Comparison of ENCODE assay signal across 18 cellular contexts in the genomic region with DNA sequence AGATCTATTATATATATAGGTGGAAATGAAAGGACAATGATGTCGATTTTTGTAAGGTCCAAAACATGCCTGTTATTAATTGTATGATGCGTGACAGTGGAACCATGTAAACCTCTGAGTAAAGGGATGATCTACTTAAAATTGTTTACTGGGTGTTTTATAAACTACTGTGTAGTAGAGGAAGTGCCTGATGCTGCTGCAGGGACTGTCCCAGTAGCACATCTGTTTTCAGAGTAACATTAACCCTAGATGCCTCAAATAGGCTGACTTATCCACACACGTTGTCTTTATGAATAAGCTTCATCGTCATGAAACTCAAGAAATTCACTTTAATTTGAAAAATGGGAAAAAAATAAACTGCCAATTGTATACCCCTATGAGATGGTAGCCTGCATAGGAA. TPM values are rescaled to one million over a fixed set of nuclear protein-coding genes. Genes with fewer than 3 reads are reported as not detected.
DNase-seq lines count a peak whose midpoint lies in the region; ATAC-seq, FAIRE-seq and TF ChIP-seq lines count a peak whose summit lies in the region.
"Had no signal": no experiment of that assay in that cellular context is flagged by ENCODE, and none has a peak within 500 bp of the region (broad histone marks: within the 10 kb centered on the region; RNA-seq: fewer than 3 reads in every experiment).

No MANE protein-coding gene starts in this region.

- H3K4me3 Mint-ChIP-seq in T-helper 1 cell treated with Interleukin-12 subunit alpha and Interleukin-12 subunit beta and Interleukin-4 antibody, amounts not matched to agents 30 μg/mL and 1 μg/mL, for 36 hours = peak overlapping the region; percentile 93
- H3K4me3 Mint-ChIP-seq in naive thymus-derived CD8-positive, alpha-beta T cell = peak overlapping the region; percentile 95 to 99 (median 96)
- H3K4me3 Mint-ChIP-seq: dendritic cell treated with granulocyte-macrophage colony-stimulating factor and Interleukin-4, amounts not matched to agents 40 ng/mL and 50 ng/mL, for 4 days had no signal

- FAIRE-seq in D721Med (lab: Jason Lieb, UNC) = no peak
- no peak for FAIRE-seq in H54 (lab: Jason Lieb, UNC)
- FAIRE-seq: frontal cortex, TTC549 had no signal

- H3K36me3 Mint-ChIP-seq in T-helper 1 cell treated with Interleukin-12 subunit alpha and Interleukin-12 subunit beta and Interleukin-4 antibody, amounts not matched to agents 30 μg/mL and 1 μg/mL, for 36 hours (ENCODE audit: low read depth) = peaks cover 14% of the 10 kb centered on the region
- H3K36me3 Mint-ChIP-seq in naive thymus-derived CD8-positive, alpha-beta T cell = peaks cover 8 to 12% (median 11%) of the 10 kb centered on the region in 3 donors

- H3K9me3 Mint-ChIP-seq in T-helper 1 cell treated with Interleukin-12 subunit alpha and Interleukin-12 subunit beta and Interleukin-4 antibody, amounts not matched to agents 30 μg/mL and 1 μg/mL, for 36 hours = no peaks in the 10 kb centered on the region
- no peaks in the 10 kb centered on the region for H3K9me3 Mint-ChIP-seq in naive thymus-derived CD8-positive, alpha-beta T cell
- H3K9me3 Mint-ChIP-seq: dendritic cell treated with granulocyte-macrophage colony-stimulating factor and Interleukin-4, amounts not matched to agents 40 ng/mL and 50 ng/mL, for 4 days; HFFc6 had no signal

- no peak for TF ChIP-seq CTCF in GM12864 (IDR thresholded peaks at IDR 0.05; ENCODE audit: low read depth, low read length, missing control alignments)
- TF ChIP-seq CTCF in D721Med (IDR thresholded peaks at IDR 0.05; ENCODE audit: insufficient read depth, missing control alignments) = no peak

- TF ChIP-seq POLR2A in H54 (IDR thresholded peaks at IDR 0.05; ENCODE audit: low read depth, low read length) = no peak

- peaks cover 55% of the 10 kb centered on the region for H3K4me1 Mint-ChIP-seq in T-helper 1 cell treated with Interleukin-12 subunit alpha and Interleukin-12 subunit beta and Interleukin-4 antibody, amounts not matched to agents 30 μg/mL and 1 μg/mL, for 36 hours (ENCODE audit: low read depth)
- peaks cover 25 to 63% (median 45%) of the 10 kb centered on the region in 4 donors for H3K4me1 Mint-ChIP-seq in naive thymus-derived CD8-positive, alpha-beta T cell

- H3K4me3 ChIP-seq in GM12864 (ENCODE audit: low read depth, low read length) = peak overlapping the region; percentile 67
- H3K4me3 ChIP-seq: psoas muscle had no signal

- no peaks in the 10 kb centered on the region for H3K27me3 Mint-ChIP-seq in T-helper 1 cell treated with Interleukin-12 subunit alpha and Interleukin-12 subunit beta and Interleukin-4 antibody, amounts not matched to agents 30 μg/mL and 1 μg/mL, for 36 hours (ENCODE audit: low read depth)
- H3K27me3 Mint-ChIP-seq in naive thymus-derived CD8-positive, alpha-beta T cell = peaks cover 0 to 2% (median 0%) of the 10 kb centered on the region in 5 donors

- POLR2A ChIA-PET in naive thymus-derived CD8-positive, alpha-beta T cell (lab: Charles Lee) = interaction anchor here (0.9 to 5.9 kb wide), 3 partner anchors 13 to 28 kb away, joined by 3 to 107 read pairs (median 9); no protein-coding TSS in a partner anchor

- peak; percentile 27 for ATAC-seq in GM21515 (IDR thresholded peaks at IDR 0.05; ENCODE audit: unreplicated experiment)
- ATAC-seq in naive thymus-derived CD8-positive, alpha-beta T cell = peak in 1 of 2 donors; percentile 11
- ATAC-seq: left lobe of liver, psoas muscle had no signal

- H3K27ac Mint-ChIP-seq in T-helper 1 cell treated with Interleukin-12 subunit alpha and Interleukin-12 subunit beta and Interleukin-4 antibody, amounts not matched to agents 30 μg/mL and 1 μg/mL, for 36 hours = peak overlapping the region; percentile 81
- peak overlapping the region; percentile 92 to 98 (median 96) for H3K27ac Mint-ChIP-seq in naive thymus-derived CD8-positive, alpha-beta T cell
- H3K27ac Mint-ChIP-seq: dendritic cell treated with granulocyte-macrophage colony-stimulating factor and Interleukin-4, amounts not matched to agents 40 ng/mL and 50 ng/mL, for 4 days; HFFc6 had no signal

- DNase-seq in GM12864 (ENCODE audit: low read depth) = no peak
- DNase-seq in naive thymus-derived CD8-positive, alpha-beta T cell = peak in 1 of 10 donors; percentile 43
- DNase-seq in D721Med (ENCODE audit: insufficient read length, low spot score) = no peak
- DNase-seq in stimulated activated CD4-positive, alpha-beta T cell treated with anti-CD3 and anti-CD28 coated beads, Interleukin-2, amount 100 ng/mL, for 24 hours = no peak
- DNase-seq in H54 (ENCODE audit: insufficient read length, low spot score) = no peak
- no peak for DNase-seq in GF-D8 (lab: John Stamatoyannopoulos, UW)
- DNase-seq: DMS153; HFFc6; NCI-H1436; OCI-M1; psoas muscle; stimulated activated CD4-positive, alpha-beta T cell treated with anti-CD3 and anti-CD28 coated beads, Interleukin-2, amount 100 ng/mL, for 48 hours had no signal

RNA-seq across cellular contexts. Expression of gene CAMK4, which starts 1.7 kb away (rescaled TPM):
- total RNA-seq in naive thymus-derived CD8-positive, alpha-beta T cell = 100 to 1,000 TPM; 274 to 307 TPM
- 100 to 1,000 TPM in 2 of 3 donors, 10 to 100 TPM in 1; 93.3 to 134 (median 128) TPM for polyA plus RNA-seq in naive thymus-derived CD8-positive, alpha-beta T cell
